8 cellular contexts compared by ENCODE assay signal in genomic region chr3:73622135-73622534, GRCh38. TPM values are rescaled to one million over a fixed set of nuclear protein-coding genes. Genes with fewer than 3 reads are reported as not detected.
DNase-seq lines count a peak whose midpoint lies in the region; ATAC-seq and TF ChIP-seq lines count a peak whose summit lies in the region.

No MANE protein-coding gene starts in this region.

- TF ChIP-seq CTCF in WERI-Rb-1 (IDR thresholded peaks at IDR 0.05; ENCODE audit: low read depth, low read length) = no peak

- peak; percentile 56 to 59 for ATAC-seq in right cardiac atrium

- no peak overlapping the region for H3K27ac ChIP-seq in HUES64 (ENCODE audit: low read depth, low read length)
- no peak overlapping the region for H3K27ac ChIP-seq in WERI-Rb-1
- H3K27ac ChIP-seq in right cardiac atrium (ENCODE audit: low read length) = peak overlapping the region; percentile 90

- H3K9me3 ChIP-seq in HUES64 (ENCODE audit: insufficient read depth, low read depth, low read length) (no peaks in the 10 kb centered on the region), WERI-Rb-1 (ENCODE audit: severe bottlenecking) (no peaks in the 10 kb centered on the region), right cardiac atrium (ENCODE audit: control insufficient read depth, low read length) (no peaks in the 10 kb centered on the region), skeletal muscle satellite cell (replicated peaks; ENCODE audit: low read length) (no peaks in the 10 kb centered on the region)

- DNase-seq in WERI-Rb-1 (peak; percentile 11), right cardiac atrium (peak; percentile 53 to 88 (median 78)), cortex of kidney (lab: John Stamatoyannopoulos, UW) (no peak)
- DNase-seq in activated CD4-positive, alpha-beta T cell treated with anti-CD3 and anti-CD28 coated beads, Interleukin-2, amount 50 U/mL, for 4 hours = no peak
- no peak for DNase-seq in activated CD4-positive, alpha-beta T cell treated with anti-CD3 and anti-CD28 coated beads for 4 hours
- DNase-seq in activated CD8-positive, alpha-beta memory T cell treated with anti-CD3 and anti-CD28 coated beads, Interleukin-2, amount 50 U/mL, for 48 hours = no peak

- H3K4me3 ChIP-seq in HUES64 (ENCODE audit: low read length) (peak overlapping the region; percentile 22; the same call in 1 of the 2 replicates), WERI-Rb-1 (ENCODE audit: low read depth, low read length) (no peak overlapping the region), right cardiac atrium (ENCODE audit: low read length) (peak overlapping the region; percentile 53), skeletal muscle satellite cell (ENCODE audit: low read length) (peak overlapping the region; percentile 46)

- H3K4me1 ChIP-seq in HUES64 (ENCODE audit: insufficient read depth, low read length) (peaks cover 21% of the 10 kb centered on the region), right cardiac atrium (ENCODE audit: control insufficient read depth, insufficient read depth, low read length) (peaks cover 7% of the 10 kb centered on the region), skeletal muscle satellite cell (ENCODE audit: control insufficient read depth, insufficient read depth, low read length) (peaks cover 34% of the 10 kb centered on the region)

- H3K9ac ChIP-seq in HUES64 (ENCODE audit: low read depth, low read length) = no peak overlapping the region
- peak overlapping the region; percentile 27 for H3K9ac ChIP-seq in skeletal muscle satellite cell (ENCODE audit: low read depth, low read length)

- WGBS in HUES64 = 49% methylated on average over 6 of the region's 6 CpGs
- 25% methylated on average over 6 of the region's 6 CpGs for WGBS in right cardiac atrium

- peak overlapping the region; percentile 52 for H3K4me2 ChIP-seq in skeletal muscle satellite cell (ENCODE audit: low read length)

- intact Hi-C loops in right cardiac atrium (cut with DNase I) = loop anchor here (5.0 to 10.0 kb wide), 6 partner anchors 97 to 223 kb away; no protein-coding TSS in a partner anchor

- H3K36me3 ChIP-seq in HUES64 (ENCODE audit: insufficient read depth, low read length) (no peaks in the 10 kb centered on the region), WERI-Rb-1 (no peaks in the 10 kb centered on the region), skeletal muscle satellite cell (ENCODE audit: insufficient read depth, low read length) (no peaks in the 10 kb centered on the region)

- H3K27me3 ChIP-seq in HUES64 (ENCODE audit: insufficient read depth, low read length) (peaks cover 43% of the 10 kb centered on the region), WERI-Rb-1 (ENCODE audit: insufficient read depth, low read depth, severe bottlenecking) (no peaks in the 10 kb centered on the region), right cardiac atrium (ENCODE audit: control insufficient read depth, insufficient read depth) (no peaks in the 10 kb centered on the region), skeletal muscle satellite cell (ENCODE audit: control insufficient read depth, insufficient read depth, low read length) (no peaks in the 10 kb centered on the region)

RNA-seq across cellular contexts. Expression of gene PDZRN3, which starts 2.6 kb away (rescaled TPM):
- 6.9 TPM for polyA plus RNA-seq in HUES64 (2013, experiment 1 of 2)
- polyA plus RNA-seq in HUES64 (2013, experiment 2 of 2) = 8.4 TPM
- 10 to 100 TPM; 49.8 to 96.5 (median 71.0) TPM for total RNA-seq in right cardiac atrium
- 53.6 TPM for polyA plus RNA-seq in right cardiac atrium
- total RNA-seq in skeletal muscle satellite cell (2012; rRNA removed) = 25.9 and 28.6 TPM in 2 replicates

Comparison
In these comparisons a context has a peak if more than half of its experiments do, and no peak if none do; other contexts are left out.
1. DNase-seq: peak in WERI-Rb-1 (single experiment) and right cardiac atrium (3 of 3); none in activated CD4-positive, alpha-beta T cell treated with anti-CD3 and anti-CD28 coated beads, Interleukin-2, amount 50 U/mL, for 4 hours (0 of 2), activated CD4-positive, alpha-beta T cell treated with anti-CD3 and anti-CD28 coated beads for 4 hours (0 of 2), activated CD8-positive, alpha-beta memory T cell treated with anti-CD3 and anti-CD28 coated beads, Interleukin-2, amount 50 U/mL, for 48 hours (single experiment) and cortex of kidney (single experiment).